In the genomic region with DNA sequence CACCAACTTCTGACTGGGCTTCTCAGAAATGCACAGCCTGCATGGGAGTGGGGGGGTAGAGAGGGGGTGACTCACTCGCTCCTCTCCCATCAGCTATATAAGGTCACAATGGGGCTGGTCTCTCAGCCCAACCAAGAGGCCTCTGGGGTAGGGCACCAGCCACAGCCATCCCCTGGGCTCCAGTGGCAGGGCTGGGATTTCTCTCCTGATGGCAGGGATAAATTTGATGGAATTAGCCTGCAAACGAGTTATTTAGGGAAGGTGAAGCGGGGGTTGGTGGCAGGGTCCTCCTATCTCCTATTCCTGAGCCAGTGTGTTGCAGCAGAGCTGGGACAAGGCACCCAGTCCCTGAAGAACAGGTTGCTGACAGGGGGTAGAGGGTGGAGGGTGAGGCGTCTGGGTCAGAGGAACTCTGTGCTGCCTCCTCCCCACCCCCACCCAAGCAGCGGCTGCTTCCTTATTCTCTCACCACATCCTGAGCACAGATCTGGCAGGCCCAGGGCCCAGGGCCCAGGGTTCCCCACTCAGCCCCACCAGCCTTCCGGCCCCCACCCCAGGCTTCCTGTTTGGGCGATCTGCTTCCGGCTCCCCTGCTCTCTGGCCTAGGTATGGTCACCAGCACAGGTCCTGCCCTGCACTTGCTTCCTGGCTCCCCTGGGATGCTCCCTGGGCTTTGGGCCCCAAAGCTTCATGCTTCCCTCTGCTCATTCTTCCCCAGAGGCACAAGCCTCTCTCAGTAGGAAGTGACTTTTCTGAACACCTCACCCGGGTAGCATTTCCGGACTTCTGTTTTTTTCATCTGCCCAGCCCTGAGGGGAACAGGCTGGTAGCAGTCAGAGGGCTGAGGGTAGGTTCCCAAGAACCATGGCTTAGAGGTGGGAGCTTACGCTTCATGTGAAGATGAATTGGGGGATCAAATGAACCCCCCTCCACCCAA, we compare ENCODE assay signal across 1 cellular context.
A peak's percentile ranks its signal among the peaks of the same experiment; 100 is the strongest.
TF ChIP-seq lines count a peak whose summit lies in the region.

No MANE protein-coding gene starts in this region.

TF ChIP-seq in SK-N-SH, 30 proteins besides CTCF, POLR2A, EP300 and RAD21 (continued from another document):
- TF ChIP-seq ZBTB33 (IDR thresholded peaks at IDR 0.05; ENCODE audit: borderline replicate concordance, low read depth) (0 out of 2 replicates have a peak, but pooled peaks have one; percentile 11), TAF1 (IDR thresholded peaks at IDR 0.05; ENCODE audit: borderline replicate concordance, low read depth, low read length) (peak; percentile 32; the same call in 1 of the 2 replicates), SMC3 (IDR thresholded peaks at IDR 0.05; ENCODE audit: low read depth, low read length) (no peak), FOXM1 (IDR thresholded peaks at IDR 0.05; ENCODE audit: low read depth) (no peak), ELF1 (IDR thresholded peaks at IDR 0.05) (0 out of 2 replicates have a peak, but pooled peaks have one; percentile 35), CHD2 (IDR thresholded peaks at IDR 0.05; ENCODE audit: low read length, partially characterized antibody) (peak; percentile 7), RXRA (IDR thresholded peaks at IDR 0.05; ENCODE audit: borderline replicate concordance, low read depth) (peak; percentile 53; the same call in 1 of the 2 replicates), EZH2phosphoT487 (IDR thresholded peaks at IDR 0.05; ENCODE audit: borderline replicate concordance, low read depth) (no peak), MXI1 (IDR thresholded peaks at IDR 0.05; ENCODE audit: low read depth, low read length) (peak; percentile 32; the same call in 1 of the 2 replicates), PBX3 (IDR thresholded peaks at IDR 0.05) (0 out of 2 replicates have a peak, but pooled peaks have one; percentile 27), TCF12 (IDR thresholded peaks at IDR 0.05) (peak; percentile 50; the same call in 1 of the 2 replicates), JUND (IDR thresholded peaks at IDR 0.05) (peak; percentile 92), FOSL2 (IDR thresholded peaks at IDR 0.05; ENCODE audit: borderline replicate concordance, low read depth) (peak; percentile 97), NRF1 (IDR thresholded peaks at IDR 0.05; ENCODE audit: low read depth, low read length) (no peak), REST (IDR thresholded peaks at IDR 0.05; ENCODE audit: low read depth, low read length) (no peak), YY1 (IDR thresholded peaks at IDR 0.05; ENCODE audit: low read depth) (peak; percentile 19; the same call in 1 of the 2 replicates), MEF2A (IDR thresholded peaks at IDR 0.05; ENCODE audit: borderline replicate concordance, low read depth) (no peak), GABPA (IDR thresholded peaks at IDR 0.05; ENCODE audit: low read depth) (peak; percentile 79)
- TF ChIP-seq, protein P1, sequence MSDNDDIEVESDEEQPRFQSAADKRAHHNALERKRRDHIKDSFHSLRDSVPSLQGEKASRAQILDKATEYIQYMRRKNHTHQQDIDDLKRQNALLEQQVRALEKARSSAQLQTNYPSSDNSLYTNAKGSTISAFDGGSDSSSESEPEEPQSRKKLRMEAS (IDR thresholded peaks at IDR 0.05; ENCODE audit: low read depth) = peak; percentile 62; the same call in 1 of the 2 replicates
- TF ChIP-seq, protein P2, sequence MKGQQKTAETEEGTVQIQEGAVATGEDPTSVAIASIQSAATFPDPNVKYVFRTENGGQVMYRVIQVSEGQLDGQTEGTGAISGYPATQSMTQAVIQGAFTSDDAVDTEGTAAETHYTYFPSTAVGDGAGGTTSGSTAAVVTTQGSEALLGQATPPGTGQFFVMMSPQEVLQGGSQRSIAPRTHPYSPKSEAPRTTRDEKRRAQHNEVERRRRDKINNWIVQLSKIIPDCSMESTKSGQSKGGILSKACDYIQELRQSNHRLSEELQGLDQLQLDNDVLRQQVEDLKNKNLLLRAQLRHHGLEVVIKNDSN (IDR thresholded peaks at IDR 0.05; ENCODE audit: borderline replicate concordance, low read depth) = no peak
TF ChIP-seq in SK-N-SH: peak in this region for 16.
